ENCODE assay signal across 1 cellular context in the genomic region with DNA sequence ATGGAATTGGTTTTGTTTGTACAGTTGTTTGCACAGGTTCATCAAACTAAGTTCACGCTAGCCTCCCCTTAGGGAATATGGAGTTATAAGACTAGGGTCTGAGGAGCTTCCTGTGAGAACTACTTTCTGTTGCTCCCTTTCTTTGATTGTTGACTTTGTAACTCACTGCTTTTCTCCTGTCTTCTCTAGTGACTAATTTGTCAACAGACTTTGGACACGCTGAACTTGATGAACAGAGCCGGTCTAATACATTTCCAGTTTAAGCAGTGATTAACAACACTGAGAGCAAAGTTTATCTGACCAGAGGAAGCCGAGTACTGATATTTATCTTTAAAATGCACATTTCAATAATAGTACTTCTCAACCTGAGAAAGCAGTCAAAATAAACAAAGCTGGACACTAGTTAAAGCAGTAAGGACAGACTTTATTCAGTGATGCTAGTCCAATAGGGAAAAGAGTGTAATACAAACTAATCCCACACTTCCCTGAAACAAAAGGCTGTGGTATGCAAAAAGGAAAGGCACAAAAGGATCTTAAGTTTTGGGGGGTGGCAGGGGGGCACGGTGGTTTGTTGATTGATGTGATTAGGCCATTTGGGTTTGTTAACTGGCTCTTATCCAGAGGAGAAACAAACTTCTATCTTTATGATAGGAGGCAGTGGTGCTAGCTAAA.
TF ChIP-seq lines count a peak whose summit lies in the region.

No MANE protein-coding gene starts in this region.

TF ChIP-seq in endothelial cell of umbilical vein, 7 proteins besides CTCF, POLR2A, EP300 and RAD21:
- TF ChIP-seq FOS (IDR thresholded peaks at IDR 0.05; ENCODE audit: borderline replicate concordance, insufficient read depth, low read length) (peak; percentile 25), JUN (IDR thresholded peaks at IDR 0.05; ENCODE audit: borderline replicate concordance, insufficient read depth, insufficient read length, low read depth) (no peak), POLR2AphosphoS5 (IDR thresholded peaks at IDR 0.05; ENCODE audit: insufficient read depth, low read depth, low read length) (peak; percentile 60), EZH2 (IDR thresholded peaks at IDR 0.05; ENCODE audit: borderline replicate concordance, low read depth, low read length, severe bottlenecking) (no peak), MYC (IDR thresholded peaks at IDR 0.05; ENCODE audit: low read depth, low read length) (no peak), GATA2 (IDR thresholded peaks at IDR 0.05; ENCODE audit: insufficient read depth, insufficient read length, low read depth, low read length) (peak; percentile 80)
- TF ChIP-seq, protein P1, sequence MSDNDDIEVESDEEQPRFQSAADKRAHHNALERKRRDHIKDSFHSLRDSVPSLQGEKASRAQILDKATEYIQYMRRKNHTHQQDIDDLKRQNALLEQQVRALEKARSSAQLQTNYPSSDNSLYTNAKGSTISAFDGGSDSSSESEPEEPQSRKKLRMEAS (IDR thresholded peaks at IDR 0.05; ENCODE audit: insufficient read depth, insufficient read length): no peak
